15 cellular contexts compared by ENCODE assay signal in genomic region chr4:4330794-4331193, GRCh38. TPM values are rescaled to one million over a fixed set of nuclear protein-coding genes. Genes with fewer than 3 reads are reported as not detected.
A peak's percentile ranks its signal among the peaks of the same experiment; 100 is the strongest.
DNase-seq lines count a peak whose midpoint lies in the region; ATAC-seq lines count a peak whose summit lies in the region.
"Had no signal": no experiment of that assay in that cellular context is flagged by ENCODE, and none has a peak within 500 bp of the region (broad histone marks: within the 10 kb centered on the region; RNA-seq: fewer than 3 reads in every experiment).

No MANE protein-coding gene starts in this region.

- intact Hi-C loops in cardiac septum (cut with DNase I) (no loop called here), left ventricle myocardium superior (cut with micrococcal nuclease) (loop anchor here (5.0 kb wide), 1 partner anchor 78 kb away; no protein-coding TSS in a partner anchor), posterior vena cava (cut with DNase I) (loop anchor here in 1 of 2 donors (10.0 kb wide), 1 partner anchor 76 kb away; no protein-coding TSS in a partner anchor)

- ATAC-seq in left ventricle myocardium superior (no peak), GM21825 (IDR thresholded peaks at IDR 0.05; ENCODE audit: unreplicated experiment) (no peak), HG03280 (IDR thresholded peaks at IDR 0.05; ENCODE audit: unreplicated experiment) (no peak)
- ATAC-seq: CD8-positive, alpha-beta T cell; GM12878 had no signal

- DNase-seq in cardiac septum (ENCODE audit: low spot score) (peak; percentile 43), left ventricle myocardium superior (no peak), SK-N-DZ (ENCODE audit: low spot score) (peak; percentile 32), posterior vena cava (ENCODE audit: low spot score) (peak; percentile 56), NOMO-1 treated with dmso at 0.1 percent for 144 hours (lab: John Stamatoyannopoulos, UW; ENCODE audit: unreplicated experiment) (no peak)
- DNase-seq: 8988T; Calu3; CD8-positive, alpha-beta T cell; DMS79 treated with DMSO at 0.1 percent for 48 hours; GM23248; IMR-90 had no signal

RNA-seq across cellular contexts. Expression of gene ZBTB49, which starts 40.7 kb away (rescaled TPM):
- total RNA-seq in cardiac septum (7.7 TPM), left ventricle myocardium superior (3.8 TPM), posterior vena cava (1 to 10 TPM; 4.8 to 8.7 TPM)
- polyA plus RNA-seq in SK-N-DZ (2014; cell fraction: cytosol; rRNA removed), result 2.9 and 14.0 TPM in 2 replicates
- 5.2 and 5.8 TPM in 2 replicates for polyA plus RNA-seq in SK-N-DZ (2014; cell fraction: nucleus; rRNA removed)

RNA-seq across cellular contexts. Expression of gene LYAR, which starts 40.8 kb away (rescaled TPM):
- total RNA-seq in cardiac septum (21.2 TPM), left ventricle myocardium superior (10.0 TPM), posterior vena cava (10 to 100 TPM in 1 of 2 donors, 1 to 10 TPM in 1; 8.4 to 14.1 TPM)
- polyA plus RNA-seq in SK-N-DZ (2014; cell fraction: cytosol; rRNA removed), result 28.7 and 32.0 TPM in 2 replicates
- 14.4 and 29.7 TPM in 2 replicates for polyA plus RNA-seq in SK-N-DZ (2014; cell fraction: nucleus; rRNA removed)

RNA-seq across cellular contexts. Expression of gene NSG1, which starts 56.1 kb away (rescaled TPM):
- 2.6 TPM for total RNA-seq in cardiac septum
- 12.2 TPM for total RNA-seq in left ventricle myocardium superior
- 64.8 and 69.7 TPM in 2 replicates for polyA plus RNA-seq in SK-N-DZ (2014; cell fraction: cytosol; rRNA removed)
- 33.7 and 37.8 TPM in 2 replicates for polyA plus RNA-seq in SK-N-DZ (2014; cell fraction: nucleus; rRNA removed)
- under 1 TPM; 0.42 to 0.57 TPM for total RNA-seq in posterior vena cava
- total RNA-seq: Calu3, HT-29 had no signal

Comparison
In these comparisons a context has a peak if more than half of its experiments do, and no peak if none do; other contexts are left out.
1. DNase-seq: peak in cardiac septum (single experiment), SK-N-DZ (single experiment) and posterior vena cava (single experiment); none in left ventricle myocardium superior (single experiment) and NOMO-1 treated with dmso at 0.1 percent for 144 hours (single experiment).